18 cellular contexts compared by ENCODE assay signal in the genomic region with DNA sequence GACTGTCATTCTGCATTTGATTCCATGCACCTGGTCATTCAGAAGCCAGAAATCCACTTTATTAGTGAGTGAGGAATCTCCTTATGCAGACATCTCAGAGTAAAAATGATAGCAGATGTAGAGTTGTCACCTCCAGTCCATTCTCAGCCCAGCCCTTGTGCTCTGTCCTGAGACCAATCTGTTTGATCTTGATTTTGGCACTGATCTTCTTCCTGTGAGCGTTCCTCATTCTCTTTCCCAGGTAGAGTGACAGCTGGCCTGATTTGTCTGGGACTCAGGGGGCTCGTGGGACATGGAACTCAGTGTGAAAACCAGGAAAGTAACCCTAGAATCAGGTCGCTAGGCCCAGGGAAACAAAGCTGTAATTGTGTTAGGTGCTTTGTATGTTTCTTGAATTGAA. TPM values are rescaled to one million over a fixed set of nuclear protein-coding genes. Genes with fewer than 3 reads are reported as not detected.
DNase-seq lines count a peak whose midpoint lies in the region; ATAC-seq and TF ChIP-seq lines count a peak whose summit lies in the region.
"Had no signal": no experiment of that assay in that cellular context is flagged by ENCODE, and none has a peak within 500 bp of the region (broad histone marks: within the 10 kb centered on the region; RNA-seq: fewer than 3 reads in every experiment).

No MANE protein-coding gene starts in this region.

- H3K27me3 Mint-ChIP-seq in activated naive CD8-positive, alpha-beta T cell, result no peaks in the 10 kb centered on the region
- no peaks in the 10 kb centered on the region for H3K27me3 Mint-ChIP-seq in activated naive CD8-positive, alpha-beta T cell treated with anti-CD3 and anti-CD28 coated beads for 36 hours
- H3K27me3 Mint-ChIP-seq in IgD-negative memory B cell, result no peaks in the 10 kb centered on the region
- H3K27me3 Mint-ChIP-seq in central memory CD8-positive, alpha-beta T cell, result no peaks in the 10 kb centered on the region
- H3K27me3 Mint-ChIP-seq in HFFc6 (ENCODE audit: insufficient read depth), result peaks cover 27% of the 10 kb centered on the region

- no peaks in the 10 kb centered on the region for H3K9me3 Mint-ChIP-seq in activated naive CD8-positive, alpha-beta T cell (ENCODE audit: low read depth)
- H3K9me3 Mint-ChIP-seq in activated naive CD8-positive, alpha-beta T cell treated with anti-CD3 and anti-CD28 coated beads for 36 hours, result peaks cover 2% of the 10 kb centered on the region
- peaks cover 0 to 2% (median 0%) of the 10 kb centered on the region in 3 donors for H3K9me3 Mint-ChIP-seq in IgD-negative memory B cell
- H3K9me3 Mint-ChIP-seq in central memory CD8-positive, alpha-beta T cell, result no peaks in the 10 kb centered on the region
- H3K9me3 Mint-ChIP-seq in stimulated activated effector memory CD8-positive, alpha-beta T cell treated with anti-CD3 and anti-CD28 coated beads, Interleukin-12 subunit alpha, Interleukin-12 subunit beta, amount 100 ng/mL, for 72 hours, result no peaks in the 10 kb centered on the region
- no peaks in the 10 kb centered on the region for H3K9me3 Mint-ChIP-seq in HFFc6

- H3K4me1 Mint-ChIP-seq in activated naive CD8-positive, alpha-beta T cell (ENCODE audit: low read depth), result peaks cover 92% of the 10 kb centered on the region
- H3K4me1 Mint-ChIP-seq in activated naive CD8-positive, alpha-beta T cell treated with anti-CD3 and anti-CD28 coated beads for 36 hours, result peaks cover 90% of the 10 kb centered on the region
- H3K4me1 Mint-ChIP-seq in IgD-negative memory B cell, result peaks cover 57 to 88% (median 77%) of the 10 kb centered on the region in 3 donors
- peaks cover 91% of the 10 kb centered on the region for H3K4me1 Mint-ChIP-seq in central memory CD8-positive, alpha-beta T cell
- peaks cover 94% of the 10 kb centered on the region for H3K4me1 Mint-ChIP-seq in stimulated activated effector memory CD8-positive, alpha-beta T cell treated with anti-CD3 and anti-CD28 coated beads, Interleukin-12 subunit alpha, Interleukin-12 subunit beta, amount 100 ng/mL, for 72 hours
- H3K4me1 Mint-ChIP-seq in HFFc6 (ENCODE audit: low read depth), result peaks cover 44% of the 10 kb centered on the region

- peak overlapping the region; percentile 54 for H3K4me3 Mint-ChIP-seq in activated naive CD8-positive, alpha-beta T cell
- no peak overlapping the region for H3K4me3 Mint-ChIP-seq in activated naive CD8-positive, alpha-beta T cell treated with anti-CD3 and anti-CD28 coated beads for 36 hours
- H3K4me3 Mint-ChIP-seq in IgD-negative memory B cell, result peak overlapping the region in 3 of 4 donors; percentile 2 to 64 (median 43)
- peak overlapping the region; percentile 75 for H3K4me3 Mint-ChIP-seq in central memory CD8-positive, alpha-beta T cell
- H3K4me3 Mint-ChIP-seq in stimulated activated effector memory CD8-positive, alpha-beta T cell treated with anti-CD3 and anti-CD28 coated beads, Interleukin-12 subunit alpha, Interleukin-12 subunit beta, amount 100 ng/mL, for 72 hours, result no peak overlapping the region
- H3K4me3 Mint-ChIP-seq in HFFc6, result no peak overlapping the region

- H3K27ac Mint-ChIP-seq in activated naive CD8-positive, alpha-beta T cell, result peak overlapping the region; percentile 85
- H3K27ac Mint-ChIP-seq in activated naive CD8-positive, alpha-beta T cell treated with anti-CD3 and anti-CD28 coated beads for 36 hours, result no peak overlapping the region
- H3K27ac Mint-ChIP-seq in IgD-negative memory B cell, result peak overlapping the region in 2 of 3 donors; percentile 72 to 90
- H3K27ac Mint-ChIP-seq in central memory CD8-positive, alpha-beta T cell (ENCODE audit: low read depth), result peak overlapping the region; percentile 81
- H3K27ac Mint-ChIP-seq in stimulated activated effector memory CD8-positive, alpha-beta T cell treated with anti-CD3 and anti-CD28 coated beads, Interleukin-12 subunit alpha, Interleukin-12 subunit beta, amount 100 ng/mL, for 72 hours, result peak overlapping the region; percentile 9
- no peak overlapping the region for H3K27ac Mint-ChIP-seq in HFFc6

- TF ChIP-seq CTCF in HFFc6 (IDR thresholded peaks at IDR 0.05), result no peak

- ATAC-seq in central memory CD8-positive, alpha-beta T cell (replicated peaks; ENCODE audit: extremely low read depth, poor library complexity, severe bottlenecking), result no peak
- no peak for ATAC-seq in stimulated activated effector memory CD8-positive, alpha-beta T cell treated with anti-CD3 and anti-CD28 coated beads, Interleukin-12 subunit alpha, Interleukin-12 subunit beta, amount 100 ng/mL, for 72 hours

- no peak for DNase-seq in activated naive CD8-positive, alpha-beta T cell treated with anti-CD3 and anti-CD28 coated beads for 36 hours
- DNase-seq in central memory CD8-positive, alpha-beta T cell (ENCODE audit: low spot score in 2 of 2), result no peak
- DNase-seq in stimulated activated effector memory CD8-positive, alpha-beta T cell treated with anti-CD3 and anti-CD28 coated beads, Interleukin-12 subunit alpha, Interleukin-12 subunit beta, amount 100 ng/mL, for 72 hours (ENCODE audit: low spot score in 2 of 2), result no peak
- DNase-seq in HFFc6 (no peak), hypothalamus (lab: John Stamatoyannopoulos, UW) (no peak), iPS-NIHi11 (ENCODE audit: low spot score) (no peak)
- DNase-seq: AML-193; amygdala; DMS53; erythroblast; glutamatergic neuron; GM23248; islet precursor cell; NCI-H226; stimulated activated naive CD4-positive, alpha-beta T cell treated with Interleukin-2 at 50 U/mL for 16 hours had no signal

- H3K36me3 Mint-ChIP-seq in activated naive CD8-positive, alpha-beta T cell, result peaks cover 35% of the 10 kb centered on the region
- H3K36me3 Mint-ChIP-seq in activated naive CD8-positive, alpha-beta T cell treated with anti-CD3 and anti-CD28 coated beads for 36 hours, result peaks cover 59% of the 10 kb centered on the region
- H3K36me3 Mint-ChIP-seq in IgD-negative memory B cell (peaks cover 15% of the 10 kb centered on the region), HFFc6 (ENCODE audit: low read depth) (no peaks in the 10 kb centered on the region)
- H3K36me3 Mint-ChIP-seq in central memory CD8-positive, alpha-beta T cell (ENCODE audit: insufficient read depth), result peaks cover 39% of the 10 kb centered on the region
- peaks cover 82% of the 10 kb centered on the region for H3K36me3 Mint-ChIP-seq in stimulated activated effector memory CD8-positive, alpha-beta T cell treated with anti-CD3 and anti-CD28 coated beads, Interleukin-12 subunit alpha, Interleukin-12 subunit beta, amount 100 ng/mL, for 72 hours

RNA-seq across cellular contexts. Expression of a gene that starts 8.9 kb away (rescaled TPM):
- total RNA-seq in activated naive CD8-positive, alpha-beta T cell treated with anti-CD3 and anti-CD28 coated beads for 36 hours, result 10 to 100 TPM; 47.4 to 51.0 TPM
- polyA plus RNA-seq in IgD-negative memory B cell, result 217 TPM
- total RNA-seq in HFFc6 (2021; fragmentation: NEBNext Ultra II Directional; extraction: Animal tissue kit (Norgen Biotek cat#: 25700)), result not detected
- total RNA-seq: GM23248, SJSA1 had no signal
- polyA plus RNA-seq: GM23248 had no signal

Comparison
In these comparisons a context has a peak if more than half of its experiments do, and no peak if none do; other contexts are left out.
1. H3K27ac Mint-ChIP-seq: peak in activated naive CD8-positive, alpha-beta T cell (single experiment), IgD-negative memory B cell (2 of 3), central memory CD8-positive, alpha-beta T cell (single experiment) and stimulated activated effector memory CD8-positive, alpha-beta T cell treated with anti-CD3 and anti-CD28 coated beads, Interleukin-12 subunit alpha, Interleukin-12 subunit beta, amount 100 ng/mL, for 72 hours (single experiment); none in activated naive CD8-positive, alpha-beta T cell treated with anti-CD3 and anti-CD28 coated beads for 36 hours (single experiment) and HFFc6 (single experiment).
2. H3K4me3 Mint-ChIP-seq: peak in activated naive CD8-positive, alpha-beta T cell (single experiment), IgD-negative memory B cell (3 of 4) and central memory CD8-positive, alpha-beta T cell (single experiment); none in activated naive CD8-positive, alpha-beta T cell treated with anti-CD3 and anti-CD28 coated beads for 36 hours (single experiment), stimulated activated effector memory CD8-positive, alpha-beta T cell treated with anti-CD3 and anti-CD28 coated beads, Interleukin-12 subunit alpha, Interleukin-12 subunit beta, amount 100 ng/mL, for 72 hours (single experiment) and HFFc6 (single experiment).
3. RNA of a gene that starts 8.9 kb away (total RNA-seq): 47.4 to 51.0 TPM in activated naive CD8-positive, alpha-beta T cell treated with anti-CD3 and anti-CD28 coated beads for 36 hours; not detected in HFFc6; every median in the first group is over 10 times any median in the second.